ENCODE assay signal across 23 cellular contexts in the genomic region with DNA sequence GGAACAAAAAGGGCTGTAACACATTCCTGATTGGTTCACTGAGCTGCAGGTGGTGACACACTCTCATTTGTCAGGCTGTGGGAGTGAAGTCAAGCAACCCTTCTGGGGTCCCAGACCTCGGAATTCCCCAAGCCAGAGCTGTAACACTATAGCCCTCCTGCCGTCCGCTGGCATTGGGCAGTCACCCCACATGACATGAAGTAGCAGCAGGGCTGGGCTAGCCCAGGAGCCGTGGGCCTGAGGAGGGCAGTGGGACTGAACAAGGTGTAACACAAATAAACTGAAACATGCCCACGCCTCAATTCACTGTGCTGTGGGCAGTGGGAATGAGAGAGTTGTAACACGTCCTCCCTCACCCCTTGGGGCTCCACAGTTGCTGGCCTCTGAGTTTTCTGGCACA.
"Had no signal": no experiment of that assay in that cellular context is flagged by ENCODE, and none has a peak within 500 bp of the region (broad histone marks: within the 10 kb centered on the region; RNA-seq: fewer than 3 reads in every experiment).

No MANE protein-coding gene starts in this region.

- ATAC-seq: activated CD8-positive, alpha-beta memory T cell treated with anti-CD3 and anti-CD28 coated beads, Interleukin-2, amount 10 ng/mL, durations not matched to agents 7 days and 5 days; body of pancreas; SK-N-SH treated with all-trans-retinoic acid at 6 μM for 48 hours; WTC11 had no signal

- H3K9me3 ChIP-seq: ascending aorta, body of pancreas had no signal

- H3K36me3 ChIP-seq: ascending aorta, SJSA1 had no signal

- FAIRE-seq: RCC 7860 had no signal

- H3K27ac ChIP-seq: ascending aorta, body of pancreas, SJSA1 had no signal

- H3K4me1 ChIP-seq: ascending aorta, body of pancreas, SJSA1 had no signal

- H3K27me3 ChIP-seq: ascending aorta, body of pancreas, SJSA1 had no signal

- H3K4me3 ChIP-seq: ascending aorta, body of pancreas, SJSA1 had no signal

- DNase-seq: activated CD4-positive, alpha-beta T cell treated with anti-CD3 and anti-CD28 coated beads for 48 hours; activated CD4-positive, alpha-beta T cell treated with anti-CD3 and anti-CD28 coated beads, Interleukin-2, amount 50 U/mL, for 48 hours; activated CD4-positive, CD25-positive, alpha-beta regulatory T cell treated with anti-CD3 and anti-CD28 coated beads, Interleukin-2, amount 50 U/mL, for 72 hours; activated CD8-positive, alpha-beta memory T cell treated with anti-CD3 and anti-CD28 coated beads, Interleukin-2, amount 10 ng/mL, durations not matched to agents 7 days and 5 days; activated effector memory CD4-positive, alpha-beta T cell treated with Interleukin-2 at 50 U/mL for 16 hours; activated naive CD4-positive, alpha-beta T cell; activated T-cell treated with anti-CD3 and anti-CD28 coated beads, Interleukin-2, amount 50 U/mL, for 24 hours; KG1; NCI-H1048; NCI-H1930; NCI-H2171 treated with DMSO at 0.1 percent for 48 hours; NCI-H510A; NCI-H526 treated with DMSO at 0.1 percent for 48 hours; NCI-H82; NK-92 treated with Interleukin-12 subunit alpha and Interleukin-12 subunit beta, amount 100 ng/mL, for 24 hours; PC-3; SW 1271 had no signal
